In the genomic region with DNA sequence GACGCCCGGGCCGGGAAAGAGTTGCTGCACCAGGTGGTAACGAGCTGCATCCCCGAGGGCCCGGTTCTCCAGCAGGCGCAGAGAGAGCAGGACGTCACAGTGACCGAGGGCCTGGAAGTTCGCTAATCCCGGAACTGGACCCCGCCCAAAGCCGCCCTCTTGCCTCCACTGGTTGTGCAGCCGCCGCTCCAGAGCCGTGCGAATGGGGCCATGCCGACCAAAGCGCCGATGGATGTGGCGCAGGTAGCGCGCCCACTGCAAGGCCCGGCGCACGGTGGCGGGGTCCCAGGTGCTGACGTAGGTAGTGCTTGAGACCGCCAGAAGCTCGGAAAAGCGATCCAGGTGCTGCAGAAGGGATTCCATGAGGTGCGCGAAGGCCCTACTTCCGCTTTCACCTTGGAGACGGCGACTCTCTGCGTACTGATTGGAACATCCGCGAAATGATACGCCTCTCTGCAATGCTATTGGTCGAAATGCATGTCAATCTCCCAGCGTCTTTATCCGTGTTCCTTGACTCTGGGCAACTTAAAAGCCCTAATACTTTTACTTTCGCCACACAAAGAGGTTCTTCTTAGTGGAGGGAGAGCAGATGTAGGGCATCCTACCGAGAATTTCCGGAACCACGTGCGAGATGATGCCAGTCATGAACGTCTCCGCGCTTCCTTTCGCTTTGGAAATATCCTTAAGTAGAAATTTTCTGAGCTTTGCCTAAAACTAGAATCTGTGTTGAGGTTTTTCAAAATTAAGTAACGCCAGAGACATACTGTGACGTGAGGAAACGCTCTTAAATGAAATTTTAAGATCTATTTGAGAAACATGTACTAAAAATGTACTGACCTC, we compare ENCODE assay signal across 1 cellular context.
TF ChIP-seq lines count a peak whose summit lies in the region.

A gene with protein sequence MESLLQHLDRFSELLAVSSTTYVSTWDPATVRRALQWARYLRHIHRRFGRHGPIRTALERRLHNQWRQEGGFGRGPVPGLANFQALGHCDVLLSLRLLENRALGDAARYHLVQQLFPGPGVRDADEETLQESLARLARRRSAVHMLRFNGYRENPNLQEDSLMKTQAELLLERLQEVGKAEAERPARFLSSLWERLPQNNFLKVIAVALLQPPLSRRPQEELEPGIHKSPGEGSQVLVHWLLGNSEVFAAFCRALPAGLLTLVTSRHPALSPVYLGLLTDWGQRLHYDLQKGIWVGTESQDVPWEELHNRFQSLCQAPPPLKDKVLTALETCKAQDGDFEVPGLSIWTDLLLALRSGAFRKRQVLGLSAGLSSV (minus strand): TSS at position 376 of the 840 bp plus-strand sequence. CDS start 13 bp downstream, at position 363.

TF ChIP-seq in HepG2, 621 proteins besides CTCF, POLR2A, EP300 and RAD21 (continued from another document and continues in another):
- TF ChIP-seq, protein P1, sequence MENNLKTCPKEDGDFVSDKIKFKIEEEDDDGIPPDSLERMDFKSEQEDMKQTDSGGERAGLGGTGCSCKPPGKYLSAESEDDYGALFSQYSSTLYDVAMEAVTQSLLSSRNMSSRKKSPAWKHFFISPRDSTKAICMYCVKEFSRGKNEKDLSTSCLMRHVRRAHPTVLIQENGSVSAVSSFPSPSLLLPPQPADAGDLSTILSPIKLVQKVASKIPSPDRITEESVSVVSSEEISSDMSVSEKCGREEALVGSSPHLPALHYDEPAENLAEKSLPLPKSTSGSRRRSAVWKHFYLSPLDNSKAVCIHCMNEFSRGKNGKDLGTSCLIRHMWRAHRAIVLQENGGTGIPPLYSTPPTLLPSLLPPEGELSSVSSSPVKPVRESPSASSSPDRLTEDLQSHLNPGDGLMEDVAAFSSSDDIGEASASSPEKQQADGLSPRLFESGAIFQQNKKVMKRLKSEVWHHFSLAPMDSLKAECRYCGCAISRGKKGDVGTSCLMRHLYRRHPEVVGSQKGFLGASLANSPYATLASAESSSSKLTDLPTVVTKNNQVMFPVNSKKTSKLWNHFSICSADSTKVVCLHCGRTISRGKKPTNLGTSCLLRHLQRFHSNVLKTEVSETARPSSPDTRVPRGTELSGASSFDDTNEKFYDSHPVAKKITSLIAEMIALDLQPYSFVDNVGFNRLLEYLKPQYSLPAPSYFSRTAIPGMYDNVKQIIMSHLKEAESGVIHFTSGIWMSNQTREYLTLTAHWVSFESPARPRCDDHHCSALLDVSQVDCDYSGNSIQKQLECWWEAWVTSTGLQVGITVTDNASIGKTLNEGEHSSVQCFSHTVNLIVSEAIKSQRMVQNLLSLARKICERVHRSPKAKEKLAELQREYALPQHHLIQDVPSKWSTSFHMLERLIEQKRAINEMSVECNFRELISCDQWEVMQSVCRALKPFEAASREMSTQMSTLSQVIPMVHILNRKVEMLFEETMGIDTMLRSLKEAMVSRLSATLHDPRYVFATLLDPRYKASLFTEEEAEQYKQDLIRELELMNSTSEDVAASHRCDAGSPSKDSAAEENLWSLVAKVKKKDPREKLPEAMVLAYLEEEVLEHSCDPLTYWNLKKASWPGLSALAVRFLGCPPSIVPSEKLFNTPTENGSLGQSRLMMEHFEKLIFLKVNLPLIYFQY (CRISPR knock-in tag; IDR thresholded peaks at IDR 0.05; ENCODE audit: borderline replicate concordance): no peak; the same call in 1 of the 2 replicates
- no peak for TF ChIP-seq ZNF160 (CRISPR knock-in tag; IDR thresholded peaks at IDR 0.05)
- TF ChIP-seq ZNF326 (CRISPR knock-in tag; IDR thresholded peaks at IDR 0.05; ENCODE audit: borderline replicate concordance): no peak
- TF ChIP-seq SALL1 (CRISPR knock-in tag; IDR thresholded peaks at IDR 0.05): peak; percentile 84
- TF ChIP-seq, protein P2, sequence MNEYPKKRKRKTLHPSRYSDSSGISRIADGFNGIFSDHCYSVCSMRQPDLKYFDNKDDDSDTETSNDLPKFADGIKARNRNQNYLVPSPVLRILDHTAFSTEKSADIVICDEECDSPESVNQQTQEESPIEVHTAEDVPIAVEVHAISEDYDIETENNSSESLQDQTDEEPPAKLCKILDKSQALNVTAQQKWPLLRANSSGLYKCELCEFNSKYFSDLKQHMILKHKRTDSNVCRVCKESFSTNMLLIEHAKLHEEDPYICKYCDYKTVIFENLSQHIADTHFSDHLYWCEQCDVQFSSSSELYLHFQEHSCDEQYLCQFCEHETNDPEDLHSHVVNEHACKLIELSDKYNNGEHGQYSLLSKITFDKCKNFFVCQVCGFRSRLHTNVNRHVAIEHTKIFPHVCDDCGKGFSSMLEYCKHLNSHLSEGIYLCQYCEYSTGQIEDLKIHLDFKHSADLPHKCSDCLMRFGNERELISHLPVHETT (CRISPR knock-in tag; conservative IDR thresholded peaks at IDR 0.05): 0 out of 2 replicates have a peak, but pooled peaks have one; percentile 30
- no peak for TF ChIP-seq ZNF24 (IDR thresholded peaks at IDR 0.05)
- TF ChIP-seq, protein P3, sequence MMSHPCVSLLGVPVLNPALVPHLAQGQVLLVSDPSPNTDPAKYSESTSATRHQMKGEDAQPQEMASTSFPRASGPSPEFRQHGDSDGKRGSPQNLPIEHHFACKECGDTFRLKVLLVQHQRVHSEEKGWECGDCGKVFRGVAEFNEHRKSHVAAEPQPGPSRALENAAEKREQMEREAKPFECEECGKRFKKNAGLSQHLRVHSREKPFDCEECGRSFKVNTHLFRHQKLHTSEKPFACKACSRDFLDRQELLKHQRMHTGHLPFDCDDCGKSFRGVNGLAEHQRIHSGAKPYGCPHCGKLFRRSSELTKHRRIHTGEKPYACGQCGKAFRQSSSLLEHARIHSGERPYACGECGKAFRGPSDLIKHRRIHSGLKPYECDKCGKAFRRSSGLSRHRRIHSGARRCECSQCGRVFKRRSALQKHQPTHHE (CRISPR knock-in tag; IDR thresholded peaks at IDR 0.05; ENCODE audit: borderline replicate concordance): no peak
- no peak for TF ChIP-seq SOX6 (IDR thresholded peaks at IDR 0.05)
- TF ChIP-seq SOX6 (CRISPR knock-in tag; IDR thresholded peaks at IDR 0.05): no peak
- TF ChIP-seq, protein P4, sequence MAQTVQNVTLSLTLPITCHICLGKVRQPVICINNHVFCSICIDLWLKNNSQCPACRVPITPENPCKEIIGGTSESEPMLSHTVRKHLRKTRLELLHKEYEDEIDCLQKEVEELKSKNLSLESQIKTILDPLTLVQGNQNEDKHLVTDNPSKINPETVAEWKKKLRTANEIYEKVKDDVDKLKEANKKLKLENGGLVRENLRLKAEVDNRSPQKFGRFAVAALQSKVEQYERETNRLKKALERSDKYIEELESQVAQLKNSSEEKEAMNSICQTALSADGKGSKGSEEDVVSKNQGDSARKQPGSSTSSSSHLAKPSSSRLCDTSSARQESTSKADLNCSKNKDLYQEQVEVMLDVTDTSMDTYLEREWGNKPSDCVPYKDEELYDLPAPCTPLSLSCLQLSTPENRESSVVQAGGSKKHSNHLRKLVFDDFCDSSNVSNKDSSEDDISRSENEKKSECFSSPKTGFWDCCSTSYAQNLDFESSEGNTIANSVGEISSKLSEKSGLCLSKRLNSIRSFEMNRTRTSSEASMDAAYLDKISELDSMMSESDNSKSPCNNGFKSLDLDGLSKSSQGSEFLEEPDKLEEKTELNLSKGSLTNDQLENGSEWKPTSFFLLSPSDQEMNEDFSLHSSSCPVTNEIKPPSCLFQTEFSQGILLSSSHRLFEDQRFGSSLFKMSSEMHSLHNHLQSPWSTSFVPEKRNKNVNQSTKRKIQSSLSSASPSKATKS (CRISPR knock-in tag; IDR thresholded peaks at IDR 0.05): no peak
- TF ChIP-seq, protein P5, sequence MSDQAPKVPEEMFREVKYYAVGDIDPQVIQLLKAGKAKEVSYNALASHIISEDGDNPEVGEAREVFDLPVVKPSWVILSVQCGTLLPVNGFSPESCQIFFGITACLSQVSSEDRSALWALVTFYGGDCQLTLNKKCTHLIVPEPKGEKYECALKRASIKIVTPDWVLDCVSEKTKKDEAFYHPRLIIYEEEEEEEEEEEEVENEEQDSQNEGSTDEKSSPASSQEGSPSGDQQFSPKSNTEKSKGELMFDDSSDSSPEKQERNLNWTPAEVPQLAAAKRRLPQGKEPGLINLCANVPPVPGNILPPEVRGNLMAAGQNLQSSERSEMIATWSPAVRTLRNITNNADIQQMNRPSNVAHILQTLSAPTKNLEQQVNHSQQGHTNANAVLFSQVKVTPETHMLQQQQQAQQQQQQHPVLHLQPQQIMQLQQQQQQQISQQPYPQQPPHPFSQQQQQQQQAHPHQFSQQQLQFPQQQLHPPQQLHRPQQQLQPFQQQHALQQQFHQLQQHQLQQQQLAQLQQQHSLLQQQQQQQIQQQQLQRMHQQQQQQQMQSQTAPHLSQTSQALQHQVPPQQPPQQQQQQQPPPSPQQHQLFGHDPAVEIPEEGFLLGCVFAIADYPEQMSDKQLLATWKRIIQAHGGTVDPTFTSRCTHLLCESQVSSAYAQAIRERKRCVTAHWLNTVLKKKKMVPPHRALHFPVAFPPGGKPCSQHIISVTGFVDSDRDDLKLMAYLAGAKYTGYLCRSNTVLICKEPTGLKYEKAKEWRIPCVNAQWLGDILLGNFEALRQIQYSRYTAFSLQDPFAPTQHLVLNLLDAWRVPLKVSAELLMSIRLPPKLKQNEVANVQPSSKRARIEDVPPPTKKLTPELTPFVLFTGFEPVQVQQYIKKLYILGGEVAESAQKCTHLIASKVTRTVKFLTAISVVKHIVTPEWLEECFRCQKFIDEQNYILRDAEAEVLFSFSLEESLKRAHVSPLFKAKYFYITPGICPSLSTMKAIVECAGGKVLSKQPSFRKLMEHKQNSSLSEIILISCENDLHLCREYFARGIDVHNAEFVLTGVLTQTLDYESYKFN (CRISPR knock-in tag; conservative IDR thresholded peaks at IDR 0.05): no peak
- TF ChIP-seq ETV6 (CRISPR knock-in tag; conservative IDR thresholded peaks at IDR 0.05): no peak
- TF ChIP-seq ZNF605 (CRISPR knock-in tag; IDR thresholded peaks at IDR 0.05): no peak; the same call in 1 of the 2 replicates
- TF ChIP-seq KLF16 (CRISPR knock-in tag; IDR thresholded peaks at IDR 0.05): 0 out of 4 replicates have a peak, but pooled peaks of 1 of the 2 experiments have one; percentile 33
- TF ChIP-seq CEBPG (CRISPR knock-in tag; IDR thresholded peaks at IDR 0.05): no peak
- TF ChIP-seq, protein P6, sequence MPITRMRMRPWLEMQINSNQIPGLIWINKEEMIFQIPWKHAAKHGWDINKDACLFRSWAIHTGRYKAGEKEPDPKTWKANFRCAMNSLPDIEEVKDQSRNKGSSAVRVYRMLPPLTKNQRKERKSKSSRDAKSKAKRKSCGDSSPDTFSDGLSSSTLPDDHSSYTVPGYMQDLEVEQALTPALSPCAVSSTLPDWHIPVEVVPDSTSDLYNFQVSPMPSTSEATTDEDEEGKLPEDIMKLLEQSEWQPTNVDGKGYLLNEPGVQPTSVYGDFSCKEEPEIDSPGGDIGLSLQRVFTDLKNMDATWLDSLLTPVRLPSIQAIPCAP (CRISPR knock-in tag; IDR thresholded peaks at IDR 0.05; ENCODE audit: low read depth): no peak
- TF ChIP-seq, protein P7, sequence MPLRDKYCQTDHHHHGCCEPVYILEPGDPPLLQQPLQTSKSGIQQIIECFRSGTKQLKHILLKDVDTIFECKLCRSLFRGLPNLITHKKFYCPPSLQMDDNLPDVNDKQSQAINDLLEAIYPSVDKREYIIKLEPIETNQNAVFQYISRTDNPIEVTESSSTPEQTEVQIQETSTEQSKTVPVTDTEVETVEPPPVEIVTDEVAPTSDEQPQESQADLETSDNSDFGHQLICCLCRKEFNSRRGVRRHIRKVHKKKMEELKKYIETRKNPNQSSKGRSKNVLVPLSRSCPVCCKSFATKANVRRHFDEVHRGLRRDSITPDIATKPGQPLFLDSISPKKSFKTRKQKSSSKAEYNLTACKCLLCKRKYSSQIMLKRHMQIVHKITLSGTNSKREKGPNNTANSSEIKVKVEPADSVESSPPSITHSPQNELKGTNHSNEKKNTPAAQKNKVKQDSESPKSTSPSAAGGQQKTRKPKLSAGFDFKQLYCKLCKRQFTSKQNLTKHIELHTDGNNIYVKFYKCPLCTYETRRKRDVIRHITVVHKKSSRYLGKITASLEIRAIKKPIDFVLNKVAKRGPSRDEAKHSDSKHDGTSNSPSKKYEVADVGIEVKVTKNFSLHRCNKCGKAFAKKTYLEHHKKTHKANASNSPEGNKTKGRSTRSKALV (CRISPR knock-in tag; IDR thresholded peaks at IDR 0.05): peak; percentile 80
- peak; percentile 20; the same call in 1 of the 2 replicates for TF ChIP-seq ARID2 (CRISPR knock-in tag; IDR thresholded peaks at IDR 0.05; ENCODE audit: borderline replicate concordance)
- TF ChIP-seq, protein P8, sequence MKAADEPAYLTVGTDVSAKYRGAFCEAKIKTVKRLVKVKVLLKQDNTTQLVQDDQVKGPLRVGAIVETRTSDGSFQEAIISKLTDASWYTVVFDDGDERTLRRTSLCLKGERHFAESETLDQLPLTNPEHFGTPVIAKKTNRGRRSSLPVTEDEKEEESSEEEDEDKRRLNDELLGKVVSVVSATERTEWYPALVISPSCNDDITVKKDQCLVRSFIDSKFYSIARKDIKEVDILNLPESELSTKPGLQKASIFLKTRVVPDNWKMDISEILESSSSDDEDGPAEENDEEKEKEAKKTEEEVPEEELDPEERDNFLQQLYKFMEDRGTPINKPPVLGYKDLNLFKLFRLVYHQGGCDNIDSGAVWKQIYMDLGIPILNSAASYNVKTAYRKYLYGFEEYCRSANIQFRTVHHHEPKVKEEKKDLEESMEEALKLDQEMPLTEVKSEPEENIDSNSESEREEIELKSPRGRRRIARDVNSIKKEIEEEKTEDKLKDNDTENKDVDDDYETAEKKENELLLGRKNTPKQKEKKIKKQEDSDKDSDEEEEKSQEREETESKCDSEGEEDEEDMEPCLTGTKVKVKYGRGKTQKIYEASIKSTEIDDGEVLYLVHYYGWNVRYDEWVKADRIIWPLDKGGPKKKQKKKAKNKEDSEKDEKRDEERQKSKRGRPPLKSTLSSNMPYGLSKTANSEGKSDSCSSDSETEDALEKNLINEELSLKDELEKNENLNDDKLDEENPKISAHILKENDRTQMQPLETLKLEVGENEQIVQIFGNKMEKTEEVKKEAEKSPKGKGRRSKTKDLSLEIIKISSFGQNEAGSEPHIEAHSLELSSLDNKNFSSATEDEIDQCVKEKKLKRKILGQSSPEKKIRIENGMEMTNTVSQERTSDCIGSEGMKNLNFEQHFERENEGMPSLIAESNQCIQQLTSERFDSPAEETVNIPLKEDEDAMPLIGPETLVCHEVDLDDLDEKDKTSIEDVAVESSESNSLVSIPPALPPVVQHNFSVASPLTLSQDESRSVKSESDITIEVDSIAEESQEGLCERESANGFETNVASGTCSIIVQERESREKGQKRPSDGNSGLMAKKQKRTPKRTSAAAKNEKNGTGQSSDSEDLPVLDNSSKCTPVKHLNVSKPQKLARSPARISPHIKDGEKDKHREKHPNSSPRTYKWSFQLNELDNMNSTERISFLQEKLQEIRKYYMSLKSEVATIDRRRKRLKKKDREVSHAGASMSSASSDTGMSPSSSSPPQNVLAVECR (CRISPR knock-in tag; IDR thresholded peaks at IDR 0.05; ENCODE audit: borderline replicate concordance): peak; percentile 97
- TF ChIP-seq KAT7 (CRISPR knock-in tag; IDR thresholded peaks at IDR 0.05; ENCODE audit: borderline replicate concordance): peak; percentile 84
- TF ChIP-seq, protein P9, sequence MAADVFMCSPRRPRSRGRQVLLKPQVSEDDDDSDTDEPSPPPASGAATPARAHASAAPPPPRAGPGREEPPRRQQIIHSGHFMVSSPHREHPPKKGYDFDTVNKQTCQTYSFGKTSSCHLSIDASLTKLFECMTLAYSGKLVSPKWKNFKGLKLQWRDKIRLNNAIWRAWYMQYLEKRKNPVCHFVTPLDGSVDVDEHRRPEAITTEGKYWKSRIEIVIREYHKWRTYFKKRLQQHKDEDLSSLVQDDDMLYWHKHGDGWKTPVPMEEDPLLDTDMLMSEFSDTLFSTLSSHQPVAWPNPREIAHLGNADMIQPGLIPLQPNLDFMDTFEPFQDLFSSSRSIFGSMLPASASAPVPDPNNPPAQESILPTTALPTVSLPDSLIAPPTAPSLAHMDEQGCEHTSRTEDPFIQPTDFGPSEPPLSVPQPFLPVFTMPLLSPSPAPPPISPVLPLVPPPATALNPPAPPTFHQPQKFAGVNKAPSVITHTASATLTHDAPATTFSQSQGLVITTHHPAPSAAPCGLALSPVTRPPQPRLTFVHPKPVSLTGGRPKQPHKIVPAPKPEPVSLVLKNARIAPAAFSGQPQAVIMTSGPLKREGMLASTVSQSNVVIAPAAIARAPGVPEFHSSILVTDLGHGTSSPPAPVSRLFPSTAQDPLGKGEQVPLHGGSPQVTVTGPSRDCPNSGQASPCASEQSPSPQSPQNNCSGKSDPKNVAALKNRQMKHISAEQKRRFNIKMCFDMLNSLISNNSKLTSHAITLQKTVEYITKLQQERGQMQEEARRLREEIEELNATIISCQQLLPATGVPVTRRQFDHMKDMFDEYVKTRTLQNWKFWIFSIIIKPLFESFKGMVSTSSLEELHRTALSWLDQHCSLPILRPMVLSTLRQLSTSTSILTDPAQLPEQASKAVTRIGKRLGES (CRISPR knock-in tag; IDR thresholded peaks at IDR 0.05; ENCODE audit: borderline replicate concordance): no peak
